16 cellular contexts compared by ENCODE assay signal in genomic region chrX:37677765-37678164, GRCh38. TPM values are rescaled to one million over a fixed set of nuclear protein-coding genes. Genes with fewer than 3 reads are reported as not detected.
DNase-seq lines count a peak whose midpoint lies in the region; ATAC-seq and TF ChIP-seq lines count a peak whose summit lies in the region.
"Had no signal": no experiment of that assay in that cellular context is flagged by ENCODE, and none has a peak within 500 bp of the region (broad histone marks: within the 10 kb centered on the region; RNA-seq: fewer than 3 reads in every experiment).

No MANE protein-coding gene starts in this region.

- peaks cover 4% of the 10 kb centered on the region for H3K4me1 Mint-ChIP-seq in activated CD8-positive, alpha-beta memory T cell treated with anti-CD3 and anti-CD28 coated beads, Interleukin-2, amount 10 ng/mL, durations not matched to agents 7 days and 5 days
- no peaks in the 10 kb centered on the region for H3K4me1 Mint-ChIP-seq in activated naive CD4-positive, alpha-beta T cell treated with anti-CD3 and anti-CD28 coated beads for 36 hours (ENCODE audit: low read depth)
- H3K4me1 Mint-ChIP-seq: stimulated activated naive B cell treated with anti-CD40 and anti-IgM and Interleukin-4, amounts not matched to agents 10 μg/mL and 1 μg/mL and 100 μg/mL, for 72 hours had no signal

- no peaks in the 10 kb centered on the region for H3K9me3 ChIP-seq in A673 (ENCODE audit: low read depth, low read length, poor library complexity, severe bottlenecking)

- H3K4me3 ChIP-seq in KMS-11 (IDR thresholded peaks at IDR 0.05; ENCODE audit: insufficient read depth, low read depth, low read length) (no peak overlapping the region), A673 (ENCODE audit: low read depth, low read length, poor library complexity, severe bottlenecking) (no peak overlapping the region)

- H3K4me3 Mint-ChIP-seq in activated CD8-positive, alpha-beta memory T cell treated with anti-CD3 and anti-CD28 coated beads, Interleukin-2, amount 10 ng/mL, durations not matched to agents 7 days and 5 days = no peak overlapping the region
- no peak overlapping the region for H3K4me3 Mint-ChIP-seq in activated naive CD4-positive, alpha-beta T cell treated with anti-CD3 and anti-CD28 coated beads for 36 hours
- H3K4me3 Mint-ChIP-seq: activated naive CD8-positive, alpha-beta T cell treated with anti-CD3 and anti-CD28 coated beads for 36 hours; stimulated activated naive B cell treated with anti-CD40 and anti-IgM and Interleukin-4, amounts not matched to agents 10 μg/mL and 1 μg/mL and 100 μg/mL, for 72 hours had no signal

- H3K27me3 ChIP-seq in KMS-11 (ENCODE audit: insufficient read depth, low read depth) (no peaks in the 10 kb centered on the region), A673 (replicated peaks; ENCODE audit: insufficient read depth, low read depth, low read length, poor library complexity) (no peaks in the 10 kb centered on the region)

- H3K27me3 Mint-ChIP-seq in activated CD8-positive, alpha-beta memory T cell treated with anti-CD3 and anti-CD28 coated beads, Interleukin-2, amount 10 ng/mL, durations not matched to agents 7 days and 5 days = no peaks in the 10 kb centered on the region
- no peaks in the 10 kb centered on the region for H3K27me3 Mint-ChIP-seq in activated naive CD4-positive, alpha-beta T cell treated with anti-CD3 and anti-CD28 coated beads for 36 hours (ENCODE audit: low read depth)
- H3K27me3 Mint-ChIP-seq: activated naive CD8-positive, alpha-beta T cell treated with anti-CD3 and anti-CD28 coated beads for 36 hours had no signal

- H3K36me3 Mint-ChIP-seq in activated CD8-positive, alpha-beta memory T cell treated with anti-CD3 and anti-CD28 coated beads, Interleukin-2, amount 10 ng/mL, durations not matched to agents 7 days and 5 days = no peaks in the 10 kb centered on the region
- no peaks in the 10 kb centered on the region for H3K36me3 Mint-ChIP-seq in activated naive CD4-positive, alpha-beta T cell treated with anti-CD3 and anti-CD28 coated beads for 36 hours (ENCODE audit: low read depth)
- H3K36me3 Mint-ChIP-seq: activated naive CD8-positive, alpha-beta T cell treated with anti-CD3 and anti-CD28 coated beads for 36 hours; stimulated activated naive B cell treated with anti-CD40 and anti-IgM and Interleukin-4, amounts not matched to agents 10 μg/mL and 1 μg/mL and 100 μg/mL, for 72 hours had no signal

- H3K9me3 Mint-ChIP-seq in activated CD8-positive, alpha-beta memory T cell treated with anti-CD3 and anti-CD28 coated beads, Interleukin-2, amount 10 ng/mL, durations not matched to agents 7 days and 5 days (ENCODE audit: low read depth) = no peaks in the 10 kb centered on the region
- H3K9me3 Mint-ChIP-seq in activated naive CD4-positive, alpha-beta T cell treated with anti-CD3 and anti-CD28 coated beads for 36 hours = no peaks in the 10 kb centered on the region
- H3K9me3 Mint-ChIP-seq: activated naive CD8-positive, alpha-beta T cell treated with anti-CD3 and anti-CD28 coated beads for 36 hours; stimulated activated naive B cell treated with anti-CD40 and anti-IgM and Interleukin-4, amounts not matched to agents 10 μg/mL and 1 μg/mL and 100 μg/mL, for 72 hours had no signal

- ATAC-seq in GM18511 (IDR thresholded peaks at IDR 0.05; ENCODE audit: unreplicated experiment) = peak; percentile 77
- ATAC-seq in GM19467 (IDR thresholded peaks at IDR 0.05; ENCODE audit: unreplicated experiment) = peak; percentile 69
- peak; percentile 80 for ATAC-seq in HG02763 (IDR thresholded peaks at IDR 0.05; ENCODE audit: unreplicated experiment)
- no peak for ATAC-seq in activated CD8-positive, alpha-beta memory T cell treated with anti-CD3 and anti-CD28 coated beads, Interleukin-2, amount 10 ng/mL, durations not matched to agents 7 days and 5 days
- ATAC-seq: stimulated activated naive B cell treated with anti-CD40 and anti-IgM and Interleukin-4, amounts not matched to agents 10 μg/mL and 1 μg/mL and 100 μg/mL, for 72 hours had no signal

- DNase-seq in NCI-H2171 (lab: John Stamatoyannopoulos, UW) (no peak), A673 (ENCODE audit: low spot score) (no peak)
- no peak for DNase-seq in activated CD8-positive, alpha-beta memory T cell treated with anti-CD3 and anti-CD28 coated beads, Interleukin-2, amount 10 ng/mL, durations not matched to agents 7 days and 5 days
- DNase-seq in activated naive CD4-positive, alpha-beta T cell treated with anti-CD3 and anti-CD28 coated beads for 36 hours = no peak
- DNase-seq: activated CD4-positive, CD25-positive, alpha-beta regulatory T cell; activated naive CD8-positive, alpha-beta T cell treated with anti-CD3 and anti-CD28 coated beads for 36 hours; kidney glomerular epithelial cell; NCI-H2081 treated with DMSO at 0.1 percent for 48 hours; NCI-H82; occipital lobe; stimulated activated naive B cell treated with anti-CD40 and anti-IgM and Interleukin-4, amounts not matched to agents 10 μg/mL and 1 μg/mL and 100 μg/mL, for 72 hours; T-helper 1 cell had no signal

- H3K4me1 ChIP-seq in KMS-11 (ENCODE audit: low read depth, poor library complexity, severe bottlenecking) (peaks cover 61% of the 10 kb centered on the region), A673 (ENCODE audit: insufficient read depth, low read length, poor library complexity, severe bottlenecking) (no peaks in the 10 kb centered on the region)

- intact Hi-C loops in activated naive CD4-positive, alpha-beta T cell treated with anti-CD3 and anti-CD28 coated beads for 36 hours (cut with micrococcal nuclease) = no loop called here
- intact Hi-C loops in A673 (cut with micrococcal nuclease; ENCODE audit: unreplicated experiment) = no loop called here

- H3K4me2 ChIP-seq in KMS-11 = peak overlapping the region; percentile 22

- H3K27ac ChIP-seq in KMS-11 = no peak overlapping the region
- no peak overlapping the region for H3K27ac ChIP-seq in A673 (ENCODE audit: low read depth, low read length, poor library complexity, severe bottlenecking)

- CTCF ChIA-PET in activated CD8-positive, alpha-beta memory T cell treated with anti-CD3 and anti-CD28 coated beads, Interleukin-2, amount 10 ng/mL, durations not matched to agents 7 days and 5 days (lab: Charles Lee) = interaction anchor here (0.8 kb wide), 1 partner anchor 9 kb away, joined by 3 read pairs; no protein-coding TSS in a partner anchor
- CTCF ChIA-PET in activated naive CD4-positive, alpha-beta T cell treated with anti-CD3 and anti-CD28 coated beads for 36 hours (lab: Charles Lee) = no interaction called here
- CTCF ChIA-PET in A673 (lab: Charles Lee) = no interaction called here

- H3K27ac Mint-ChIP-seq in activated CD8-positive, alpha-beta memory T cell treated with anti-CD3 and anti-CD28 coated beads, Interleukin-2, amount 10 ng/mL, durations not matched to agents 7 days and 5 days = no peak overlapping the region
- no peak overlapping the region for H3K27ac Mint-ChIP-seq in activated naive CD4-positive, alpha-beta T cell treated with anti-CD3 and anti-CD28 coated beads for 36 hours
- H3K27ac Mint-ChIP-seq: activated naive CD8-positive, alpha-beta T cell treated with anti-CD3 and anti-CD28 coated beads for 36 hours; stimulated activated naive B cell treated with anti-CD40 and anti-IgM and Interleukin-4, amounts not matched to agents 10 μg/mL and 1 μg/mL and 100 μg/mL, for 72 hours had no signal

- no TSS peak for BruUV-seq in A673 (replicated peaks; lab: Mats Ljungman, UMichigan)

- H3K36me3 ChIP-seq in KMS-11 (ENCODE audit: insufficient read depth) (no peaks in the 10 kb centered on the region), A673 (ENCODE audit: insufficient read depth, low read length, poor library complexity, severe bottlenecking) (no peaks in the 10 kb centered on the region)

- POLR2A ChIA-PET in A673 (lab: Charles Lee; ENCODE audit: low non-redundant PET) = no interaction called here

- H2AFZ ChIP-seq in KMS-11 (ENCODE audit: low read depth) = no peak overlapping the region

- H3K9ac ChIP-seq in KMS-11 = no peak overlapping the region

- no peak for TF ChIP-seq CTCF in KMS-11 (conservative IDR thresholded peaks at IDR 0.05; ENCODE audit: low read depth, low read length)
- TF ChIP-seq CTCF in A673 (conservative IDR thresholded peaks at IDR 0.05; ENCODE audit: low read depth, low read length) = no peak

- H3K79me2 ChIP-seq in KMS-11 (ENCODE audit: insufficient read depth, low read depth) = no peaks in the 10 kb centered on the region

- H4K20me1 ChIP-seq in KMS-11 (ENCODE audit: insufficient read depth) = no peaks in the 10 kb centered on the region

RNA-seq across cellular contexts. Expression of gene XK, which starts 7.8 kb away (rescaled TPM):
- total RNA-seq in activated CD8-positive, alpha-beta memory T cell treated with anti-CD3 and anti-CD28 coated beads, Interleukin-2, amount 10 ng/mL, durations not matched to agents 7 days and 5 days = under 1 TPM; 0.09 to 0.14 TPM
- not detected for total RNA-seq in activated naive CD4-positive, alpha-beta T cell treated with anti-CD3 and anti-CD28 coated beads for 36 hours
- total RNA-seq in A673 (2021) = 0.30 and 0.74 TPM in 2 replicates
